ENCODE assay signal across 18 cellular contexts in the genomic region with DNA sequence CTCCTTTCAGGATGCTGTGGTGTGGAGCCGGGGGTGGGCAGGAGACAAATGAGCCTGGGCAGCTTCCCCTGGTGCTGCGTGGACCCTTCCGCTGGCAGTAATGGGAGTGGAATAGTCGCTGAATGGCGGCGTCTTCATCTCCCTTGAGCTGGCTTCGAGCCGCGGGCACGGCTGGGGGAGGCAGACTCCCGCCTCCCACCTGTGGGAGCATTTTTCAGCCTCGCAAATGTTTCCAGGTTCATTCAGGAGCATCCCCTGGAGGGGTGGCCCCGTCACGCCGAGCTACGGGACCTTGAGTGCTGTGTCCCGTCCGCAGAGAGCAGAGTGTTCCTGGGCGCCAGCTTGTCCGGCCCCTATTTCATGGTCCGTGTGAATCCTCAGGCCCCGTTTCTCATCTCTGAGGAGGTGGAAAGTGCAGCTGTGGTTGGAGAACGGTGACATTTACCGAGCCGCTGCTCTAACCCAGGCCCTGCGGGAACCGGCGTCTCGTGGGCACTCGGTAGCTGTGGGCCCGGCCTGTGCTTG. TPM values are rescaled to one million over a fixed set of nuclear protein-coding genes. Genes with fewer than 3 reads are reported as not detected.
"Had no signal": no experiment of that assay in that cellular context is flagged by ENCODE, and none has a peak within 500 bp of the region (broad histone marks: within the 10 kb centered on the region; RNA-seq: fewer than 3 reads in every experiment).

No MANE protein-coding gene starts in this region.

- ATAC-seq: foreskin keratinocyte, gastroesophageal sphincter had no signal

- H3K4me3 ChIP-seq: colonic mucosa, dorsolateral prefrontal cortex, esophagus muscularis mucosa, gastroesophageal sphincter, heart left ventricle, left lung, lower lobe of right lung had no signal

- H3K4me1 ChIP-seq: colonic mucosa had no signal

- H3K4me3 Mint-ChIP-seq: naive thymus-derived CD4-positive, alpha-beta T cell had no signal

- DNase-seq: colonic mucosa; cortex of kidney; dermis blood vessel endothelial cell; dorsolateral prefrontal cortex; effector CD4-positive, alpha-beta T cell; effector memory CD4-positive, alpha-beta T cell; foreskin keratinocyte; heart left ventricle; hippocampal formation; left cardiac atrium; left lung; left ventricle myocardium superior; lower lobe of right lung; mesendoderm; midbrain; naive thymus-derived CD4-positive, alpha-beta T cell had no signal

- H3K27me3 ChIP-seq: colonic mucosa, dorsolateral prefrontal cortex, esophagus muscularis mucosa, foreskin keratinocyte, gastroesophageal sphincter, heart left ventricle, left lung had no signal

- H3K27ac ChIP-seq: colonic mucosa, foreskin keratinocyte, heart left ventricle, lower lobe of right lung had no signal

- H3K9me3 Mint-ChIP-seq: naive thymus-derived CD4-positive, alpha-beta T cell had no signal

- H3K36me3 ChIP-seq: colonic mucosa had no signal

- H3K27ac Mint-ChIP-seq: naive thymus-derived CD4-positive, alpha-beta T cell had no signal

- H3K9me3 ChIP-seq: colonic mucosa, esophagus muscularis mucosa, gastroesophageal sphincter, heart left ventricle, left lung, lower lobe of right lung had no signal

RNA-seq across cellular contexts. Expression of a gene that starts 18.1 kb away (rescaled TPM):
- polyA plus RNA-seq: naive thymus-derived CD4-positive, alpha-beta T cell had no signal
